ENCODE assay signal across 1 cellular context in genomic region chr9:87080512-87081225, GRCh38.
TF ChIP-seq lines count a peak whose summit lies in the region.

No MANE protein-coding gene starts in this region.

TF ChIP-seq in HCT116, 20 proteins besides CTCF, POLR2A, EP300 and RAD21 (continued from another document):
- TF ChIP-seq POLR2AphosphoS5 (IDR thresholded peaks at IDR 0.05; ENCODE audit: low read depth, low read length) (no peak), SRF (IDR thresholded peaks at IDR 0.05; ENCODE audit: low read depth) (no peak)
